ENCODE assay signal across 1 cellular context in the genomic region with DNA sequence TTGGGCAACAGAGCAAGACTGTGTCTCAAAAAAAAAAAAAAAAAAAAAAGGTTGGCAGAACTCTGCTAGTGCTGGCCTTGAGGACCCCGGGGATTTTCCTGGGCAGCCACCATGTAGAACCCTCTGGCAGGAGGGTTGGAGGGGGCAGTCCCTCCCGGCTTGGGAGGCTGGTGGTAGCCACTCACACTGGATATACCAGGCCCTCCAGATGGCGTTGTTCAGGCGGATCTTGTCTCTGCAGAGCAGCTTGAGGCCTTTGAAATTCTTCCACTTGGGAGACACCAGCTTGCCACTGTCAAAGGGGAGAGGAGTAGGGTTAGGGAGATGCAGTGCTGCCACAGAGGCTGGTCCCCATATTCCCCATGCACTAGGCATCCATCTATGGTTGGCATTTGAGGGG.
TF ChIP-seq lines count a peak whose summit lies in the region.

No MANE protein-coding gene starts in this region.

TF ChIP-seq in IMR-90, 13 proteins besides CTCF, POLR2A, EP300 and RAD21:
- TF ChIP-seq CHD1 (IDR thresholded peaks at IDR 0.05; ENCODE audit: low read depth, low read length): no peak
- no peak for TF ChIP-seq MXI1 (IDR thresholded peaks at IDR 0.05; ENCODE audit: borderline replicate concordance, low read depth, low read length)
- TF ChIP-seq FOS (IDR thresholded peaks at IDR 0.05; ENCODE audit: low read depth, low read length): no peak
- TF ChIP-seq SMC3 (IDR thresholded peaks at IDR 0.05; ENCODE audit: low read depth, low read length): no peak
- TF ChIP-seq BHLHE40 (IDR thresholded peaks at IDR 0.05; ENCODE audit: low read depth, low read length): no peak
- no peak for TF ChIP-seq CEBPB (IDR thresholded peaks at IDR 0.05; ENCODE audit: low read depth, low read length)
- TF ChIP-seq RCOR1 (IDR thresholded peaks at IDR 0.05; ENCODE audit: insufficient replicate concordance, low read length): no peak
- no peak for TF ChIP-seq NFE2L2 (IDR thresholded peaks at IDR 0.05; ENCODE audit: low read depth, low read length)
- no peak for TF ChIP-seq RFX5 (IDR thresholded peaks at IDR 0.05; ENCODE audit: low read depth, low read length)
- TF ChIP-seq, protein P1, sequence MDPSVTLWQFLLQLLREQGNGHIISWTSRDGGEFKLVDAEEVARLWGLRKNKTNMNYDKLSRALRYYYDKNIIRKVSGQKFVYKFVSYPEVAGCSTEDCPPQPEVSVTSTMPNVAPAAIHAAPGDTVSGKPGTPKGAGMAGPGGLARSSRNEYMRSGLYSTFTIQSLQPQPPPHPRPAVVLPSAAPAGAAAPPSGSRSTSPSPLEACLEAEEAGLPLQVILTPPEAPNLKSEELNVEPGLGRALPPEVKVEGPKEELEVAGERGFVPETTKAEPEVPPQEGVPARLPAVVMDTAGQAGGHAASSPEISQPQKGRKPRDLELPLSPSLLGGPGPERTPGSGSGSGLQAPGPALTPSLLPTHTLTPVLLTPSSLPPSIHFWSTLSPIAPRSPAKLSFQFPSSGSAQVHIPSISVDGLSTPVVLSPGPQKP (IDR thresholded peaks at IDR 0.05; ENCODE audit: borderline replicate concordance, low read depth, low read length): no peak
- TF ChIP-seq MAFK (IDR thresholded peaks at IDR 0.05; ENCODE audit: low read depth, low read length): no peak
- TF ChIP-seq MAZ (IDR thresholded peaks at IDR 0.05; ENCODE audit: borderline replicate concordance, low read depth, low read length): no peak
